ENCODE assay signal across 35 cellular contexts in genomic region chr13:96862093-96862492, GRCh38.
"Had no signal": no experiment of that assay in that cellular context is flagged by ENCODE, and none has a peak within 500 bp of the region (broad histone marks: within the 10 kb centered on the region; RNA-seq: fewer than 3 reads in every experiment).

No MANE protein-coding gene starts in this region.

- H3K27ac ChIP-seq: KMS-11 had no signal

- H3K4me3 ChIP-seq: MG63 had no signal

- H3K9ac ChIP-seq: KMS-11 had no signal

- H3K36me3 ChIP-seq: MG63 had no signal

- DNase-seq: Karpas-422, Kasumi-1, MG63, MM.1S, MV-4-11, NCI-H1048, NCI-H1092, NCI-H1092 treated with DMSO at 0.1 percent for 48 hours, NCI-H1105, NCI-H1105 treated with DMSO at 0.1 percent for 48 hours, NCI-H1417, NCI-H1417 treated with DMSO at 0.1 percent for 48 hours, NCI-H1436, NCI-H1436 treated with DMSO at 0.1 percent for 48 hours, NCI-H146, NCI-H1694, NCI-H1694 treated with DMSO at 0.1 percent for 48 hours, NCI-H187, NCI-H187 treated with DMSO at 0.1 percent for 48 hours, NCI-H1930, NCI-H2029, NCI-H2029 treated with DMSO at 0.1 percent for 48 hours, NCI-H2081, NCI-H2081 treated with DMSO at 0.1 percent for 48 hours, NCI-H2107, NCI-H2171, NCI-H2171 treated with DMSO at 0.1 percent for 48 hours, NCI-H2227 treated with DMSO at 0.1 percent for 48 hours, NCI-H226, NCI-H345, NCI-H446, NCI-H446 treated with DMSO at 0.1 percent for 48 hours, NCI-H510A, NCI-H510A treated with DMSO at 0.1 percent for 48 hours had no signal

- H3K27me3 ChIP-seq: MG63 had no signal

- H3K4me2 ChIP-seq: KMS-11 had no signal
